31 cellular contexts compared by ENCODE assay signal in the genomic region with DNA sequence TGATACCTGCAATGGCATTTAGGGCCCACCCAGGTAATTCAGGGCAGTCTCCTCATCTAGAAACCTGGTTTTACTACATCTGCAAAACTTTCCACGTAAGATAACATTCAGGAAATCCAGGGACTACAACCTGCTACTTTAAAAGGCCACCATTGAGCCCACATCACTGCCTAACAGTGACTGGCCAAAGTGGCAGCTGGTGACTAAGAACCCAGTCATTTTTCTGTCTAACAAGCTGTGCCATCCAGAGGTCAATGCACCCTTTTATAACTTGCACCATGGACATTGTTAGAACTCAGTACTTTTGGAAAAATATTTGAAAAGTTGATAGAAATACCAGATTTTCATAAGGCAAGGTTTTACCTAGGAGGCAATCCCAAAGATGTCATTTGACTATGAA.
"Had no signal": no experiment of that assay in that cellular context is flagged by ENCODE, and none has a peak within 500 bp of the region (broad histone marks: within the 10 kb centered on the region; RNA-seq: fewer than 3 reads in every experiment).

No MANE protein-coding gene starts in this region.

- H3K27me3 Mint-ChIP-seq: activated naive CD8-positive, alpha-beta T cell treated with anti-CD3 and anti-CD28 coated beads, Interleukin-2, amount 10 ng/mL, durations not matched to agents 7 days and 5 days; stimulated activated naive B cell treated with anti-CD40 and anti-IgM and Interleukin-4, amounts not matched to agents 10 μg/mL and 1 μg/mL and 100 μg/mL, for 72 hours had no signal

- H3K4me3 Mint-ChIP-seq: activated naive CD4-positive, alpha-beta T cell treated with anti-CD3 and anti-CD28 coated beads for 36 hours; activated naive CD8-positive, alpha-beta T cell treated with anti-CD3 and anti-CD28 coated beads, Interleukin-2, amount 10 ng/mL, durations not matched to agents 7 days and 5 days; activated T-helper 1 cell treated with anti-CD3 and anti-CD28 coated beads, Interleukin-12 subunit alpha, Interleukin-12 subunit beta, Interleukin-2, Interleukin-4 antibody, amounts not matched to agents 30 ng/mL and 10 ng/mL and 1 ng/mL, durations not matched to agents 14 hours and 24 hours and 36 hours; brain; stimulated activated naive B cell treated with anti-CD40 and anti-IgM and Interleukin-4, amounts not matched to agents 10 μg/mL and 1 μg/mL and 100 μg/mL, for 72 hours had no signal

- H3K4me1 ChIP-seq: ascending aorta, colonic mucosa, gastroesophageal sphincter, pancreas, prostate gland, stomach, thyroid gland, upper lobe of left lung, vagina had no signal

- H3K36me3 ChIP-seq: ascending aorta, cardiac muscle cell, colonic mucosa, gastroesophageal sphincter, pancreas, prostate gland, stomach, thyroid gland, upper lobe of left lung, vagina, WERI-Rb-1 had no signal

- H3K36me3 Mint-ChIP-seq: activated naive CD8-positive, alpha-beta T cell treated with anti-CD3 and anti-CD28 coated beads, Interleukin-2, amount 10 ng/mL, durations not matched to agents 7 days and 5 days; brain; stimulated activated naive B cell treated with anti-CD40 and anti-IgM and Interleukin-4, amounts not matched to agents 10 μg/mL and 1 μg/mL and 100 μg/mL, for 72 hours had no signal

- H3K27me3 ChIP-seq: ascending aorta, cardiac muscle cell, colonic mucosa, gastroesophageal sphincter, pancreas, stomach, thyroid gland, upper lobe of left lung, vagina had no signal

- H3K27ac ChIP-seq: ascending aorta, cardiac muscle cell, colonic mucosa, gastroesophageal sphincter, pancreas, prostate gland, stomach, thyroid gland, upper lobe of left lung, vagina, WERI-Rb-1 had no signal

- DNase-seq: activated CD4-positive, alpha-beta T cell treated with anti-CD3 and anti-CD28 coated beads for 48 hours; activated CD4-positive, alpha-beta T cell treated with anti-CD3 and anti-CD28 coated beads, Interleukin-2, amount 50 U/mL, for 48 hours; activated CD8-positive, alpha-beta memory T cell treated with anti-CD3 and anti-CD28 coated beads for 24 hours; activated effector memory CD4-positive, alpha-beta T cell treated with anti-CD3 and anti-CD28 coated beads, Interleukin-2, amount 50 U/mL, for 16 hours; activated naive CD4-positive, alpha-beta T cell treated with anti-CD3 and anti-CD28 coated beads for 36 hours; activated naive CD8-positive, alpha-beta T cell treated with anti-CD3 and anti-CD28 coated beads, Interleukin-2, amount 10 ng/mL, durations not matched to agents 7 days and 5 days; cerebellar nuclear complex; colonic mucosa; effector CD8-positive, alpha-beta T cell; erythroblast; hippocampal formation; left colon; mammary epithelial cell; nucleus accumbens; pancreas; retina; small intestine; stimulated activated naive B cell treated with anti-CD40 and anti-IgM and Interleukin-4, amounts not matched to agents 10 μg/mL and 1 μg/mL and 100 μg/mL, for 72 hours; stomach; thyroid gland; upper lobe of left lung; WERI-Rb-1 had no signal

- H3K4me3 ChIP-seq: ascending aorta, cardiac muscle cell, colonic mucosa, gastroesophageal sphincter, pancreas, prostate gland, stomach, thyroid gland, upper lobe of left lung, vagina had no signal

- ATAC-seq: activated CD4-positive, CD25-positive, alpha-beta regulatory T cell treated with anti-CD3 and anti-CD28 coated beads, Interleukin-2, amount 50 U/mL, for 24 hours; gastroesophageal sphincter; left colon; pancreas; sciatic nerve; stimulated activated naive B cell treated with anti-CD40 and anti-IgM and Interleukin-4, amounts not matched to agents 10 μg/mL and 1 μg/mL and 100 μg/mL, for 72 hours had no signal

- H3K9me3 Mint-ChIP-seq: activated naive CD4-positive, alpha-beta T cell treated with anti-CD3 and anti-CD28 coated beads for 36 hours; activated naive CD8-positive, alpha-beta T cell treated with anti-CD3 and anti-CD28 coated beads, Interleukin-2, amount 10 ng/mL, durations not matched to agents 7 days and 5 days; activated T-helper 1 cell treated with anti-CD3 and anti-CD28 coated beads, Interleukin-12 subunit alpha, Interleukin-12 subunit beta, Interleukin-2, Interleukin-4 antibody, amounts not matched to agents 30 ng/mL and 10 ng/mL and 1 ng/mL, durations not matched to agents 14 hours and 24 hours and 36 hours; brain; stimulated activated naive B cell treated with anti-CD40 and anti-IgM and Interleukin-4, amounts not matched to agents 10 μg/mL and 1 μg/mL and 100 μg/mL, for 72 hours had no signal

- H3K4me1 Mint-ChIP-seq: activated naive CD8-positive, alpha-beta T cell treated with anti-CD3 and anti-CD28 coated beads, Interleukin-2, amount 10 ng/mL, durations not matched to agents 7 days and 5 days; brain; stimulated activated naive B cell treated with anti-CD40 and anti-IgM and Interleukin-4, amounts not matched to agents 10 μg/mL and 1 μg/mL and 100 μg/mL, for 72 hours had no signal

- H3K27ac Mint-ChIP-seq: activated naive CD4-positive, alpha-beta T cell treated with anti-CD3 and anti-CD28 coated beads for 36 hours; activated naive CD8-positive, alpha-beta T cell treated with anti-CD3 and anti-CD28 coated beads, Interleukin-2, amount 10 ng/mL, durations not matched to agents 7 days and 5 days; activated T-helper 1 cell treated with anti-CD3 and anti-CD28 coated beads, Interleukin-12 subunit alpha, Interleukin-12 subunit beta, Interleukin-2, Interleukin-4 antibody, amounts not matched to agents 30 ng/mL and 10 ng/mL and 1 ng/mL, durations not matched to agents 14 hours and 24 hours and 36 hours; brain; stimulated activated naive B cell treated with anti-CD40 and anti-IgM and Interleukin-4, amounts not matched to agents 10 μg/mL and 1 μg/mL and 100 μg/mL, for 72 hours had no signal

- H3K9me3 ChIP-seq: ascending aorta, colonic mucosa, gastroesophageal sphincter, pancreas, prostate gland, stomach, thyroid gland, upper lobe of left lung, vagina had no signal
